In the genomic region with DNA sequence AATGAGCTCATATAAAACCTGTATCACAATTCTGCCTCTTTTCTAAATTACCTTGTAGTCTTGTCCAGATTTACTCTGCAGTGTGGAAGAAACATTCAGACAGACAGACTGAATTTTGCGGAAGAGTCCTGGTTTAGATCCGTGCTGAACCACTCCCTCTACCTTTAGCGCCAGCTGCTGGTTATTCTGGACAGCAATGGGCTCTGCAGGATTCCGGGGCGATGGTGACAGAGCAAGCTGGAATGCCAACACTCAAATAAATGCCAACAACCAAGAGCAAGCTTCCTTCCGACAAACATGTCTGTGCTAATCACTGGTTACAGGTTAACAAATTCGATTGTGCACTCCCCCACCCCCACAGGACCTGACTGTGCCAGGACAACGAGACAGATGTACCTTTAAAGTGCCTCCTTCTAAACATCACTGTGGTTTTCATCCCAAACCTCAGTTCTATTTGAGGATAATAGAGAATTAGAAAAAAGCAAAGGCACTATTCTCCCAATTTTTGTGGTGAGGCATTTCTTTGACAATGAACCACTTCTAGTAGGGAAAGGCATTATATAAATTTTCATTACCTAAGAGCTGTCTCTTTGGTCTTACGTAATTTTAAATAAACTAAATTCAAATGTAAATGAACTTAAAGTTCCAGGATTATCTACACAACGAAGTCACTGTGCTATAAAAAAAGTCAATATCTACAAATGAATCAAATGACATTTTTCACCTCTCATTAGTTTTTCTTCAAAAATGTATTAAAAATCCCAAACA, we compare ENCODE assay signal across 10 cellular contexts.
DNase-seq lines count a peak whose midpoint lies in the region; ATAC-seq and TF ChIP-seq lines count a peak whose summit lies in the region.
"Had no signal": no experiment of that assay in that cellular context is flagged by ENCODE, and none has a peak within 500 bp of the region (broad histone marks: within the 10 kb centered on the region; RNA-seq: fewer than 3 reads in every experiment).

No MANE protein-coding gene starts in this region.

- no peaks in the 10 kb centered on the region for H3K27me3 ChIP-seq in ascending aorta

- no peaks in the 10 kb centered on the region for H3K9me3 Mint-ChIP-seq in stimulated activated naive B cell treated with anti-CD40 and anti-IgM and Interleukin-4, amounts not matched to agents 10 μg/mL and 1 μg/mL and 100 μg/mL, for 72 hours

- H3K4me3 ChIP-seq in ascending aorta: no peak overlapping the region

- intact Hi-C loops in ascending aorta (cut with DNase I): no loop called here
- intact Hi-C loops in left ventricle myocardium superior (cut with micrococcal nuclease): loop anchor here (10.0 kb wide), 1 partner anchor 270 kb away; the partner anchor contains the start of gene NEK2

- peaks cover 3 to 19% of the 10 kb centered on the region in 2 donors for H3K4me1 Mint-ChIP-seq in stimulated activated naive B cell treated with anti-CD40 and anti-IgM and Interleukin-4, amounts not matched to agents 10 μg/mL and 1 μg/mL and 100 μg/mL, for 72 hours

- ATAC-seq in left ventricle myocardium superior: peak; percentile 77
- no peak for ATAC-seq in stimulated activated naive B cell treated with anti-CD40 and anti-IgM and Interleukin-4, amounts not matched to agents 10 μg/mL and 1 μg/mL and 100 μg/mL, for 72 hours (replicated peaks)
- ATAC-seq in HG03565 (IDR thresholded peaks at IDR 0.05; ENCODE audit: unreplicated experiment): no peak

- no peak overlapping the region for H3K4me3 Mint-ChIP-seq in stimulated activated naive B cell treated with anti-CD40 and anti-IgM and Interleukin-4, amounts not matched to agents 10 μg/mL and 1 μg/mL and 100 μg/mL, for 72 hours

- peak overlapping the region; percentile 42 for H3K27ac Mint-ChIP-seq in stimulated activated naive B cell treated with anti-CD40 and anti-IgM and Interleukin-4, amounts not matched to agents 10 μg/mL and 1 μg/mL and 100 μg/mL, for 72 hours

- DNase-seq in HK-2 (ENCODE audit: unreplicated experiment) (peak; percentile 88), ascending aorta (ENCODE audit: low spot score in 2 of 2) (no peak), left ventricle myocardium superior (no peak), NCI-H187 treated with DMSO at 0.1 percent for 48 hours (lab: John Stamatoyannopoulos, UW) (no peak), UCSD-AML1 (lab: John Stamatoyannopoulos, UW; ENCODE audit: unreplicated experiment) (no peak), DMS153 (lab: John Stamatoyannopoulos, UW) (no peak)
- DNase-seq in stimulated activated naive B cell treated with anti-CD40 and anti-IgM and Interleukin-4, amounts not matched to agents 10 μg/mL and 1 μg/mL and 100 μg/mL, for 72 hours: no peak
- DNase-seq: activated CD4-positive, alpha-beta T cell treated with anti-CD3 and anti-CD28 coated beads for 4 hours; Karpas-422 had no signal

- no peaks in the 10 kb centered on the region for H3K27me3 Mint-ChIP-seq in stimulated activated naive B cell treated with anti-CD40 and anti-IgM and Interleukin-4, amounts not matched to agents 10 μg/mL and 1 μg/mL and 100 μg/mL, for 72 hours

- H3K9me3 ChIP-seq in ascending aorta: no peaks in the 10 kb centered on the region

- TF ChIP-seq CTCF in ascending aorta (IDR thresholded peaks at IDR 0.05): peak in 2 of 3 experiments; percentile 11 to 17

- peaks cover 0 to 6% of the 10 kb centered on the region in 2 donors for H3K36me3 Mint-ChIP-seq in stimulated activated naive B cell treated with anti-CD40 and anti-IgM and Interleukin-4, amounts not matched to agents 10 μg/mL and 1 μg/mL and 100 μg/mL, for 72 hours

- H3K4me1 ChIP-seq in ascending aorta: no peaks in the 10 kb centered on the region

- peaks cover 0 to 4% of the 10 kb centered on the region in 2 donors for H3K36me3 ChIP-seq in ascending aorta

- H3K27ac ChIP-seq in ascending aorta: no peak overlapping the region
